Comparison of ENCODE assay signal across 11 cellular contexts in the genomic region with DNA sequence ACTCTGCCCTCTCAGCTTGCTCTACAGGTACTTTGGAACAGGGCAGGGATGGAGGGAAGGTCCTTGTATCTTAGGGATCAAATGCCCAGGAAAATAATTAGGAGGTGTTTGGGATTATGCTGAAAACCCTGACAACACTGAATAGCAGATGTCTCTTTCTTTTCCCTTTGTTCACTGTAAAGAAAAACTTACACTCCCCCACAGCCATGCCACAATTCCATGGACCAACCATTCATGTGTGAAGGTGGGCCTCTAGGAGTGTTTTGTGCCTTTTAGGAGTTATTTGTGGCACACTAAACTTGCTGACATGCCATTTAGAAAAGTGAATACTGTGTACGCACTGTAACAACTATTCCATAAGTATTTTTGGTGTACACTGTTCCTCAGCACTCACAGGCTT.
A peak's percentile ranks its signal among the peaks of the same experiment; 100 is the strongest.
DNase-seq lines count a peak whose midpoint lies in the region; ATAC-seq, FAIRE-seq and TF ChIP-seq lines count a peak whose summit lies in the region.
"Had no signal": no experiment of that assay in that cellular context is flagged by ENCODE, and none has a peak within 500 bp of the region (broad histone marks: within the 10 kb centered on the region; RNA-seq: fewer than 3 reads in every experiment).

No MANE protein-coding gene starts in this region.

- H3K27ac ChIP-seq in VCaP: peak overlapping the region; percentile 90

- H3K9me3 Mint-ChIP-seq in activated naive CD8-positive, alpha-beta T cell treated with anti-CD3 and anti-CD28 coated beads, Interleukin-2, amount 10 ng/mL, durations not matched to agents 7 days and 5 days: no peaks in the 10 kb centered on the region
- no peaks in the 10 kb centered on the region for H3K9me3 Mint-ChIP-seq in activated naive CD8-positive, alpha-beta T cell treated with anti-CD3 and anti-CD28 coated beads, Interleukin-2, amount 50 U/mL, for 24 hours
- H3K9me3 Mint-ChIP-seq in type B pancreatic cell: no peaks in the 10 kb centered on the region
- H3K9me3 Mint-ChIP-seq in stimulated activated memory B cell treated with anti-CD40 and anti-IgM and Interleukin-4, amounts not matched to agents 10 μg/mL and 1 μg/mL and 100 μg/mL, for 72 hours: no peaks in the 10 kb centered on the region

- no peak for FAIRE-seq in urothelium cell line (lab: Jason Lieb, UNC)

- no peak overlapping the region for H3K27ac Mint-ChIP-seq in activated naive CD8-positive, alpha-beta T cell treated with anti-CD3 and anti-CD28 coated beads, Interleukin-2, amount 10 ng/mL, durations not matched to agents 7 days and 5 days
- no peak overlapping the region for H3K27ac Mint-ChIP-seq in activated naive CD8-positive, alpha-beta T cell treated with anti-CD3 and anti-CD28 coated beads, Interleukin-2, amount 50 U/mL, for 24 hours
- peak overlapping the region; percentile 58 for H3K27ac Mint-ChIP-seq in type B pancreatic cell
- H3K27ac Mint-ChIP-seq in stimulated activated memory B cell treated with anti-CD40 and anti-IgM and Interleukin-4, amounts not matched to agents 10 μg/mL and 1 μg/mL and 100 μg/mL, for 72 hours: no peak overlapping the region

- H3K36me3 Mint-ChIP-seq in activated naive CD8-positive, alpha-beta T cell treated with anti-CD3 and anti-CD28 coated beads, Interleukin-2, amount 10 ng/mL, durations not matched to agents 7 days and 5 days: no peaks in the 10 kb centered on the region
- no peaks in the 10 kb centered on the region for H3K36me3 Mint-ChIP-seq in activated naive CD8-positive, alpha-beta T cell treated with anti-CD3 and anti-CD28 coated beads, Interleukin-2, amount 50 U/mL, for 24 hours (ENCODE audit: low read depth)
- no peaks in the 10 kb centered on the region for H3K36me3 Mint-ChIP-seq in type B pancreatic cell
- H3K36me3 Mint-ChIP-seq in stimulated activated memory B cell treated with anti-CD40 and anti-IgM and Interleukin-4, amounts not matched to agents 10 μg/mL and 1 μg/mL and 100 μg/mL, for 72 hours: no peaks in the 10 kb centered on the region

- POLR2A ChIA-PET in activated naive CD8-positive, alpha-beta T cell treated with anti-CD3 and anti-CD28 coated beads, Interleukin-2, amount 10 ng/mL, durations not matched to agents 7 days and 5 days (lab: Charles Lee): no interaction called here

- H3K4me1 Mint-ChIP-seq in activated naive CD8-positive, alpha-beta T cell treated with anti-CD3 and anti-CD28 coated beads, Interleukin-2, amount 10 ng/mL, durations not matched to agents 7 days and 5 days: peaks cover 11% of the 10 kb centered on the region
- H3K4me1 Mint-ChIP-seq in activated naive CD8-positive, alpha-beta T cell treated with anti-CD3 and anti-CD28 coated beads, Interleukin-2, amount 50 U/mL, for 24 hours: peaks cover 16% of the 10 kb centered on the region
- peaks cover 16% of the 10 kb centered on the region for H3K4me1 Mint-ChIP-seq in type B pancreatic cell (ENCODE audit: unreplicated experiment)
- H3K4me1 Mint-ChIP-seq in stimulated activated memory B cell treated with anti-CD40 and anti-IgM and Interleukin-4, amounts not matched to agents 10 μg/mL and 1 μg/mL and 100 μg/mL, for 72 hours: peaks cover 31% of the 10 kb centered on the region

- H3K4me3 Mint-ChIP-seq in activated naive CD8-positive, alpha-beta T cell treated with anti-CD3 and anti-CD28 coated beads, Interleukin-2, amount 10 ng/mL, durations not matched to agents 7 days and 5 days: peak overlapping the region; percentile 10
- no peak overlapping the region for H3K4me3 Mint-ChIP-seq in activated naive CD8-positive, alpha-beta T cell treated with anti-CD3 and anti-CD28 coated beads, Interleukin-2, amount 50 U/mL, for 24 hours
- H3K4me3 Mint-ChIP-seq in type B pancreatic cell: peak overlapping the region; percentile 94
- H3K4me3 Mint-ChIP-seq in stimulated activated memory B cell treated with anti-CD40 and anti-IgM and Interleukin-4, amounts not matched to agents 10 μg/mL and 1 μg/mL and 100 μg/mL, for 72 hours: no peak overlapping the region

- TF ChIP-seq CTCF in VCaP (conservative IDR thresholded peaks at IDR 0.05) (no peak), type B pancreatic cell (conservative IDR thresholded peaks at IDR 0.05) (no peak)

- ATAC-seq in activated naive CD8-positive, alpha-beta T cell treated with anti-CD3 and anti-CD28 coated beads, Interleukin-2, amount 10 ng/mL, durations not matched to agents 7 days and 5 days (ENCODE audit: low read depth): no peak
- no peak for ATAC-seq in activated naive CD8-positive, alpha-beta T cell treated with anti-CD3 and anti-CD28 coated beads, Interleukin-2, amount 50 U/mL, for 24 hours
- no peak for ATAC-seq in stimulated activated memory B cell treated with anti-CD40 and anti-IgM and Interleukin-4, amounts not matched to agents 10 μg/mL and 1 μg/mL and 100 μg/mL, for 72 hours

- no peak for DNase-seq in activated naive CD8-positive, alpha-beta T cell treated with anti-CD3 and anti-CD28 coated beads, Interleukin-2, amount 10 ng/mL, durations not matched to agents 7 days and 5 days
- DNase-seq in activated naive CD8-positive, alpha-beta T cell treated with anti-CD3 and anti-CD28 coated beads, Interleukin-2, amount 50 U/mL, for 24 hours: no peak
- DNase-seq in left kidney (ENCODE audit: low read depth, low spot score) (peak; percentile 71), type B pancreatic cell (ENCODE audit: extremely low spot score, unreplicated experiment) (no peak), urothelium cell line (ENCODE audit: low spot score) (no peak), T-helper 9 cell (no peak)
- DNase-seq: activated CD4-positive, alpha-beta T cell treated with anti-CD3 and anti-CD28 coated beads, Interleukin-2, amount 50 U/mL, for 1 hour; amniotic stem cell; SHP77 treated with DMSO at 0.1 percent for 48 hours had no signal

- peaks cover 52% of the 10 kb centered on the region for H3K27me3 Mint-ChIP-seq in activated naive CD8-positive, alpha-beta T cell treated with anti-CD3 and anti-CD28 coated beads, Interleukin-2, amount 10 ng/mL, durations not matched to agents 7 days and 5 days
- peaks cover 37% of the 10 kb centered on the region for H3K27me3 Mint-ChIP-seq in activated naive CD8-positive, alpha-beta T cell treated with anti-CD3 and anti-CD28 coated beads, Interleukin-2, amount 50 U/mL, for 24 hours
- H3K27me3 Mint-ChIP-seq in type B pancreatic cell: peaks cover 9% of the 10 kb centered on the region
- peaks cover 14% of the 10 kb centered on the region for H3K27me3 Mint-ChIP-seq in stimulated activated memory B cell treated with anti-CD40 and anti-IgM and Interleukin-4, amounts not matched to agents 10 μg/mL and 1 μg/mL and 100 μg/mL, for 72 hours

Comparison
In these comparisons a context has a peak if more than half of its experiments do, and no peak if none do; other contexts are left out.
1. H3K4me3 Mint-ChIP-seq: peak in activated naive CD8-positive, alpha-beta T cell treated with anti-CD3 and anti-CD28 coated beads, Interleukin-2, amount 10 ng/mL, durations not matched to agents 7 days and 5 days (single experiment) and type B pancreatic cell (single experiment); none in activated naive CD8-positive, alpha-beta T cell treated with anti-CD3 and anti-CD28 coated beads, Interleukin-2, amount 50 U/mL, for 24 hours (single experiment) and stimulated activated memory B cell treated with anti-CD40 and anti-IgM and Interleukin-4, amounts not matched to agents 10 μg/mL and 1 μg/mL and 100 μg/mL, for 72 hours (single experiment).